18 cellular contexts compared by ENCODE assay signal in the genomic region with DNA sequence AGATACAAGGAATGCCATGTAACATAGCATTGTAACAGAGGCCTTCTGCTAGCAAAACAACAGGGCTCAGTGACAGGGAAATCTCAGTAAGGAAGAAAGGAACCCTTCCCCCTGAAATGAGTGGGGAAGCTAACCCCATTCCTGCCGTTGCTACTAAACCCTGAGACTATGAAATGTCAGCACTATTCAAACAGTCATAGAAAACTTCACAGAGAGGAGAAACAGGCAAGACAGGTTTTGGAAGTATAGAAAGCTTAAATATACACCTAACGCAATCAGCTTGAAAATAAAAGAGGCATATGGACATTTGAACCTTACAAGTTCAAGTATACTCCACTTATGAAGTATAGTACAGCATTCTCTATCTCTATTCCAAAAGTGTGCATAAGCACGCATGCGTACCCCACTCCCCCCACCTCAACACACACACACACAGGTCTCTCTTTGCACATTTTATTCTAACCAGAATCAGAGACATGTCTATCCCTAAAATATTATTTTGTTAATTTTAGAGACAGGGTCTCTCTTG.
"Had no signal": no experiment of that assay in that cellular context is flagged by ENCODE, and none has a peak within 500 bp of the region (broad histone marks: within the 10 kb centered on the region; RNA-seq: fewer than 3 reads in every experiment).

No MANE protein-coding gene starts in this region.

- H3K4me1 ChIP-seq: body of pancreas had no signal

- H3K9me3 ChIP-seq: body of pancreas, neutrophil had no signal

- DNase-seq: activated CD4-positive, alpha-beta T cell treated with anti-CD3 and anti-CD28 coated beads, Interleukin-2, amount 50 U/mL, for 1 hour; activated CD8-positive, alpha-beta memory T cell treated with anti-CD3 and anti-CD28 coated beads for 24 hours; activated gamma-delta T cell treated with Interleukin-2 at 50 U/mL for 16 hours; amniotic stem cell; body of pancreas; foreskin keratinocyte; glutamatergic neuron; mammary epithelial cell; naive thymus-derived CD4-positive, alpha-beta T cell; posterior cingulate gyrus; stimulated activated CD4-positive, alpha-beta T cell treated with anti-CD3 and anti-CD28 coated beads, Interleukin-4, amount 100 ng/mL, for 24 hours; stimulated activated naive CD4-positive, alpha-beta T cell treated with Interleukin-2 at 50 U/mL for 16 hours; T-helper 17 cell had no signal

- H3K36me3 ChIP-seq: neutrophil, right atrium auricular region had no signal

- H3K27me3 ChIP-seq: body of pancreas, foreskin keratinocyte, neutrophil, right atrium auricular region had no signal

- H3K27ac ChIP-seq: body of pancreas, coronary artery, foreskin keratinocyte, neutrophil, right atrium auricular region, skin epidermis had no signal

- H3K4me3 ChIP-seq: body of pancreas, coronary artery, right atrium auricular region, skin epidermis had no signal

- ATAC-seq: activated CD4-positive, CD25-positive, alpha-beta regulatory T cell treated with anti-CD3 and anti-CD28 coated beads, Interleukin-2, amount 50 U/mL, for 24 hours; body of pancreas; foreskin keratinocyte; naive thymus-derived CD4-positive, alpha-beta T cell; T-helper 17 cell had no signal
